8 cellular contexts compared by ENCODE assay signal in the genomic region with DNA sequence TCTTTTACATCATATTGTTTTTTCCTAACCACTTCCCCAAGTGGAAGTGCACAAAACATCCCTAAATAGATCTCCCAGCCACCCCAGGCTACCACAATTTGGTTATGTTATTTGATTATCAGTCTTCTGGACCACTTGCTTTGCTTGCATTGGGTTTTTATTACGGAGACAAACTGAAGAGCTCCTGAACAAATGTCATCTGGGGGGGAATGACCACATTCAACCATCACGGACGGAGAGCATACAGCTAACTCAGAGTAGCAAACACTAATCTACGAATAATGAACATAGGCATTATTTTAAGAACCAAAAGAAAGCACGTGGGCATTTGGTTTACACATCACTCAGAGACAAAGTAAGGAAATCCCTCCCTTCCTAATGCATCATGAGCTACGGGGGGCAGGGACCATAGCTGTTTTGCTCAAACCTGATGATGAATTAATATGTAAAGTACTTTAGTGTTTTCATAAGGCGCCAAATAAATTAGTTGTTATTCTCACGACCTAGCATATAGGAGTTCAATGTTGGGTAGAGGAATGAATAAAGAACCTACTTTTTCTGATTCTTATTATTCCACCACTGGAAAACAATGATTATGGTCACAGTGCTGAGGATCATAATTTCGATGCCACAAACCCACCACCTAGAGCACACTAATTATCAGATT. TPM values are rescaled to one million over a fixed set of nuclear protein-coding genes. Genes with fewer than 3 reads are reported as not detected.
DNase-seq lines count a peak whose midpoint lies in the region; TF ChIP-seq lines count a peak whose summit lies in the region.

No MANE protein-coding gene starts in this region.

- H3K36me3 ChIP-seq in muscle layer of duodenum (ENCODE audit: control insufficient read depth in 1 of 2, insufficient read depth in 2 of 2, low read length in 2 of 2), result no peaks in the 10 kb centered on the region

- intact Hi-C loops in posterior cingulate gyrus (cut with DNase I), result loop anchor here (5.0 to 10.0 kb wide), 2 partner anchors 93 to 119 kb away; no protein-coding TSS in a partner anchor

- H3K4me3 ChIP-seq in muscle layer of duodenum (ENCODE audit: low read depth in 1 of 2, low read length in 2 of 2), result peak overlapping the region; percentile 59 to 75

- H3K9me3 ChIP-seq in muscle layer of duodenum (ENCODE audit: control insufficient read depth in 1 of 2, low read length in 2 of 2), result no peaks in the 10 kb centered on the region

- peak; percentile 23 for DNase-seq in SIG-M5 treated with dmso at 0.1 percent for 504 hours (lab: John Stamatoyannopoulos, UW; ENCODE audit: unreplicated experiment)
- DNase-seq in SIG-M5 (lab: John Stamatoyannopoulos, UW), result no peak
- peak; percentile 76 to 92 for DNase-seq in dermis microvascular lymphatic vessel endothelial cell (ENCODE audit: low read depth in 2 of 2)
- DNase-seq in RKO (ENCODE audit: low spot score), result no peak
- DNase-seq in UCSD-AML1 (lab: John Stamatoyannopoulos, UW; ENCODE audit: unreplicated experiment), result no peak
- DNase-seq in posterior cingulate gyrus, result no peak

- no peaks in the 10 kb centered on the region for H3K27me3 ChIP-seq in muscle layer of duodenum (ENCODE audit: low read depth, low read length)

- H3K4me1 ChIP-seq in muscle layer of duodenum (ENCODE audit: control insufficient read depth in 1 of 2, insufficient read depth in 2 of 2, low read length in 2 of 2), result peaks cover 14 to 30% of the 10 kb centered on the region in 2 donors

- TF ChIP-seq POLR2A in Raji (IDR thresholded peaks at IDR 0.05; ENCODE audit: insufficient read depth, low read depth, low read length), result peak; percentile 53

- peak overlapping the region; percentile 74 for H3K27ac ChIP-seq in muscle layer of duodenum (ENCODE audit: low read length)

RNA-seq across cellular contexts. Expression of a gene that starts 11.6 kb away (rescaled TPM):
- 0.25 and 0.39 TPM in 2 replicates for total RNA-seq in dermis microvascular lymphatic vessel endothelial cell

RNA-seq across cellular contexts. Expression of a gene that starts 18.2 kb away (rescaled TPM):
- total RNA-seq in dermis microvascular lymphatic vessel endothelial cell, result 99.0 and 106 TPM in 2 replicates

Comparison
In these comparisons a context has a peak if more than half of its experiments do, and no peak if none do; other contexts are left out.
1. DNase-seq: peak in SIG-M5 treated with dmso at 0.1 percent for 504 hours (single experiment) and dermis microvascular lymphatic vessel endothelial cell (2 of 2); none in SIG-M5 (single experiment), RKO (single experiment), UCSD-AML1 (single experiment) and posterior cingulate gyrus (0 of 10).